ENCODE assay signal across 35 cellular contexts in genomic region chr3:100911956-100912355, GRCh38.
"Had no signal": no experiment of that assay in that cellular context is flagged by ENCODE, and none has a peak within 500 bp of the region (broad histone marks: within the 10 kb centered on the region; RNA-seq: fewer than 3 reads in every experiment).

No MANE protein-coding gene starts in this region.

- H3K27ac ChIP-seq: KMS-11 had no signal

- H3K9me3 ChIP-seq: MG63 had no signal

- H3K4me2 ChIP-seq: KMS-11 had no signal

- H3K9ac ChIP-seq: KMS-11 had no signal

- H3K27me3 ChIP-seq: MG63 had no signal

- DNase-seq: Kasumi-1, KG1, MG63, MM.1S, MV-4-11, NCI-H1048, NCI-H1092, NCI-H1092 treated with DMSO at 0.1 percent for 48 hours, NCI-H1105, NCI-H1105 treated with DMSO at 0.1 percent for 48 hours, NCI-H1417, NCI-H1417 treated with DMSO at 0.1 percent for 48 hours, NCI-H1436, NCI-H1436 treated with DMSO at 0.1 percent for 48 hours, NCI-H146, NCI-H1694, NCI-H1694 treated with DMSO at 0.1 percent for 48 hours, NCI-H187, NCI-H187 treated with DMSO at 0.1 percent for 48 hours, NCI-H1930, NCI-H2029, NCI-H2029 treated with DMSO at 0.1 percent for 48 hours, NCI-H2081, NCI-H2081 treated with DMSO at 0.1 percent for 48 hours, NCI-H2107, NCI-H2171, NCI-H2171 treated with DMSO at 0.1 percent for 48 hours, NCI-H2227 treated with DMSO at 0.1 percent for 48 hours, NCI-H226, NCI-H345, NCI-H446, NCI-H446 treated with DMSO at 0.1 percent for 48 hours, NCI-H510A, NCI-H510A treated with DMSO at 0.1 percent for 48 hours had no signal

- H3K4me3 ChIP-seq: MG63 had no signal

- H3K36me3 ChIP-seq: MG63 had no signal
